8 cellular contexts compared by ENCODE assay signal in the genomic region with DNA sequence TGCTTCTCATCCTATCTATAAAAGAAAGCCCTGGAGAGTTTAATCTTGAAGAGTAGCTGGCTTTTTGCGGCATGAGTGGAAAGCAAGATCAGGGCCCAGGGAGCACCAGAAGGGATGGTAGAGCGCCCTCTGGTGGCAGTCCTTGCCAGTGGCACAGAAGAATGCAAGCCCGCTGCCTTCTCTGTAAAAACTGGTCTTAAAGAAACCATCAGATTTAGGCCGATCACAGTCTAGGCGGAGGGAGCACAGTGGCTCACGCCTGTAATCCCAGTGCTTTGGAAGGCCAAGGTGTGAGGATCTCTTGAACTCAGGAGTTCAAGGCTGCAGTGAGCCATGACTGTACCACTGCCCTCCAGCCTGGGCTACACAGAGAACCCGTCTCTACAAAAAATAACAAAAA. TPM values are rescaled to one million over a fixed set of nuclear protein-coding genes. Genes with fewer than 3 reads are reported as not detected.
DNase-seq lines count a peak whose midpoint lies in the region; ATAC-seq and TF ChIP-seq lines count a peak whose summit lies in the region.

No MANE protein-coding gene starts in this region.

- no peaks in the 10 kb centered on the region for H4K20me1 ChIP-seq in neural progenitor cell (ENCODE audit: low read depth)

- H3K27ac ChIP-seq in neural progenitor cell = no peak overlapping the region

- H3K27me3 Mint-ChIP-seq in activated T-cell treated with anti-CD3 and anti-CD28 coated beads, Interleukin-2, amount 50 U/mL, for 72 hours (ENCODE audit: low read depth) = no peaks in the 10 kb centered on the region
- peaks cover 5% of the 10 kb centered on the region for H3K27me3 Mint-ChIP-seq in neural progenitor cell (ENCODE audit: insufficient read depth, low read depth)
- H3K27me3 Mint-ChIP-seq in stimulated activated naive CD8-positive, alpha-beta T cell treated with anti-CD3 and anti-CD28 coated beads, Interleukin-15, amount 100 ng/mL, for 72 hours = peaks cover 10% of the 10 kb centered on the region

- H3K4me2 ChIP-seq in neural progenitor cell = no peak overlapping the region

- H3K79me2 ChIP-seq in neural progenitor cell (ENCODE audit: low read depth) = no peaks in the 10 kb centered on the region

- H3K9ac ChIP-seq in neural progenitor cell = no peak overlapping the region

- no peak overlapping the region for H3K27ac Mint-ChIP-seq in activated T-cell treated with anti-CD3 and anti-CD28 coated beads, Interleukin-2, amount 50 U/mL, for 72 hours
- peak overlapping the region; percentile 74 for H3K27ac Mint-ChIP-seq in neural progenitor cell
- no peak overlapping the region for H3K27ac Mint-ChIP-seq in stimulated activated naive CD8-positive, alpha-beta T cell treated with anti-CD3 and anti-CD28 coated beads, Interleukin-15, amount 100 ng/mL, for 72 hours

- H3F3A ChIP-seq in neural progenitor cell (ENCODE audit: low read depth) = no peaks in the 10 kb centered on the region

- no peaks in the 10 kb centered on the region for H3K36me3 Mint-ChIP-seq in activated T-cell treated with anti-CD3 and anti-CD28 coated beads, Interleukin-2, amount 50 U/mL, for 72 hours (ENCODE audit: insufficient read depth in 2 of 2)
- H3K36me3 Mint-ChIP-seq in neural progenitor cell = no peaks in the 10 kb centered on the region

- in situ Hi-C loops in KBM-7 (cut with MboI; ENCODE audit: low pct_unique_long_range_greater_than_20kb, low sequenced_read_pairs) = loop anchor here (25.0 kb wide), 1 partner anchor 184 kb away; no protein-coding TSS in a partner anchor

- TF ChIP-seq CTCF in AG04449 (IDR thresholded peaks at IDR 0.05; ENCODE audit: insufficient read depth, low read length, missing control alignments) (peak; percentile 89), neural progenitor cell (IDR thresholded peaks at IDR 0.05) (peak; percentile 99)

- peaks cover 16% of the 10 kb centered on the region for H3K4me1 Mint-ChIP-seq in activated T-cell treated with anti-CD3 and anti-CD28 coated beads, Interleukin-2, amount 50 U/mL, for 72 hours (ENCODE audit: low read depth)
- peaks cover 20% of the 10 kb centered on the region for H3K4me1 Mint-ChIP-seq in neural progenitor cell
- H3K4me1 Mint-ChIP-seq in stimulated activated naive CD8-positive, alpha-beta T cell treated with anti-CD3 and anti-CD28 coated beads, Interleukin-15, amount 100 ng/mL, for 72 hours = no peaks in the 10 kb centered on the region

- H3K4me1 ChIP-seq in neural progenitor cell = peaks cover 4% of the 10 kb centered on the region

- no peaks in the 10 kb centered on the region for H3K9me3 Mint-ChIP-seq in activated T-cell treated with anti-CD3 and anti-CD28 coated beads, Interleukin-2, amount 50 U/mL, for 72 hours
- H3K9me3 Mint-ChIP-seq in neural progenitor cell = no peaks in the 10 kb centered on the region
- H3K9me3 Mint-ChIP-seq in stimulated activated naive CD8-positive, alpha-beta T cell treated with anti-CD3 and anti-CD28 coated beads, Interleukin-15, amount 100 ng/mL, for 72 hours = no peaks in the 10 kb centered on the region

- DNase-seq in AG04449 (ENCODE audit: low read depth, low spot score) (peak; percentile 42), KBM-7 (peak; percentile 83), RKO (ENCODE audit: low spot score) (peak; percentile 82), fibroblast of the conjunctiva (ENCODE audit: low read depth) (peak; percentile 74), neural progenitor cell (ENCODE audit: low spot score) (peak; percentile 92)
- DNase-seq in activated T-cell treated with anti-CD3 and anti-CD28 coated beads, Interleukin-2, amount 50 U/mL, for 72 hours = peak; percentile 84 to 86
- peak; percentile 68 to 77 for DNase-seq in stimulated activated naive CD8-positive, alpha-beta T cell treated with anti-CD3 and anti-CD28 coated beads, Interleukin-15, amount 100 ng/mL, for 72 hours

- POLR2A ChIA-PET in AG04449 (lab: Yijun Ruan, JAX) = interaction anchor here (1.1 kb wide), 1 partner anchor 203 kb away, joined by 3 read pairs; no protein-coding TSS in a partner anchor

- peak; percentile 54 for ATAC-seq in GM18909 (IDR thresholded peaks at IDR 0.05; ENCODE audit: poor library complexity, unreplicated experiment)
- ATAC-seq in activated T-cell treated with anti-CD3 and anti-CD28 coated beads, Interleukin-2, amount 50 U/mL, for 72 hours (replicated peaks in 1 of 2) = peak; percentile 69 to 71
- peak; percentile 83 for ATAC-seq in stimulated activated naive CD8-positive, alpha-beta T cell treated with anti-CD3 and anti-CD28 coated beads, Interleukin-15, amount 100 ng/mL, for 72 hours

- H3K4me3 Mint-ChIP-seq in activated T-cell treated with anti-CD3 and anti-CD28 coated beads, Interleukin-2, amount 50 U/mL, for 72 hours = no peak overlapping the region
- H3K4me3 Mint-ChIP-seq in neural progenitor cell = no peak overlapping the region
- H3K4me3 Mint-ChIP-seq in stimulated activated naive CD8-positive, alpha-beta T cell treated with anti-CD3 and anti-CD28 coated beads, Interleukin-15, amount 100 ng/mL, for 72 hours = no peak overlapping the region

- H2AFZ ChIP-seq in neural progenitor cell (replicated peaks) = peak overlapping the region; percentile 75

- no peaks in the 10 kb centered on the region for H3K36me3 ChIP-seq in neural progenitor cell

- CTCF ChIA-PET in AG04449 (lab: Yijun Ruan, JAX) = interaction anchor here (0.6 to 14.0 kb wide), 81 partner anchors 8 to 415 kb away, joined by 3 to 470 read pairs (median 5); a partner anchor contains a TSS

- H3K27me3 ChIP-seq in neural progenitor cell = no peaks in the 10 kb centered on the region

- no peaks in the 10 kb centered on the region for H3K9me3 ChIP-seq in neural progenitor cell (ENCODE audit: low read depth)

- H3K4me3 ChIP-seq in AG04449 (ENCODE audit: low read depth, low read length) (no peak overlapping the region), neural progenitor cell (no peak overlapping the region)

RNA-seq across cellular contexts. Expression of a gene that starts 35.6 kb away (rescaled TPM):
- total RNA-seq in activated T-cell treated with anti-CD3 and anti-CD28 coated beads, Interleukin-2, amount 50 U/mL, for 72 hours = not detected
- total RNA-seq in neural progenitor cell (ENCODE audit: low replicate concordance) = not detected in 2 replicates

RNA-seq across cellular contexts. Expression of a gene that starts 36.3 kb away (rescaled TPM):
- total RNA-seq in activated T-cell treated with anti-CD3 and anti-CD28 coated beads, Interleukin-2, amount 50 U/mL, for 72 hours = 1 to 10 TPM; 2.3 to 2.9 TPM
- 24.1 and 26.7 TPM in 2 replicates for total RNA-seq in neural progenitor cell (ENCODE audit: low replicate concordance)

Comparison
In these comparisons a context has a peak if more than half of its experiments do, and no peak if none do; other contexts are left out.
1. DNase-seq: peak in every context shown above with its lines; median percentile 92 in neural progenitor cell; 85 in activated T-cell treated with anti-CD3 and anti-CD28 coated beads, Interleukin-2, amount 50 U/mL, for 72 hours; 83 in KBM-7; 82 in RKO; 74 in fibroblast of the conjunctiva; 72 in stimulated activated naive CD8-positive, alpha-beta T cell treated with anti-CD3 and anti-CD28 coated beads, Interleukin-15, amount 100 ng/mL, for 72 hours; 42 in AG04449.